Comparison of ENCODE assay signal across 10 cellular contexts in genomic region chr4:54101190-54102041, GRCh38. TPM values are rescaled to one million over a fixed set of nuclear protein-coding genes. Genes with fewer than 3 reads are reported as not detected.
DNase-seq lines count a peak whose midpoint lies in the region; ATAC-seq and TF ChIP-seq lines count a peak whose summit lies in the region.
"Had no signal": no experiment of that assay in that cellular context is flagged by ENCODE, and none has a peak within 500 bp of the region (broad histone marks: within the 10 kb centered on the region; RNA-seq: fewer than 3 reads in every experiment).

No MANE protein-coding gene starts in this region.

- no peaks in the 10 kb centered on the region for H3K9me2 ChIP-seq in hepatocyte (replicated peaks; ENCODE audit: insufficient read depth)

- H3K9me3 ChIP-seq in hepatocyte (ENCODE audit: low read depth) (no peaks in the 10 kb centered on the region), right atrium auricular region (no peaks in the 10 kb centered on the region)

- DNase-seq in activated T-cell treated with anti-CD3 and anti-CD28 coated beads, Interleukin-2, amount 50 U/mL, for 4 hours = no peak
- no peak for DNase-seq in activated T-cell treated with anti-CD3 and anti-CD28 coated beads, Interleukin-2, amount 50 U/mL, for 1 hour
- no peak for DNase-seq in activated CD4-positive, alpha-beta memory T cell treated with anti-CD3 and anti-CD28 coated beads for 36 hours
- DNase-seq in hepatocyte (ENCODE audit: low spot score) (no peak), iPS-NIHi7 (ENCODE audit: extremely low spot score) (no peak), right atrium auricular region (ENCODE audit: low spot score) (no peak)
- DNase-seq: activated CD4-positive, alpha-beta T cell treated with anti-CD3 and anti-CD28 coated beads for 48 hours; NCI-H82 had no signal

- no peak overlapping the region for H3K4me3 ChIP-seq in hepatocyte
- H3K4me3 ChIP-seq in right atrium auricular region = peak overlapping the region in 1 of 2 donors; percentile 46

- H3K79me2 ChIP-seq in hepatocyte = no peaks in the 10 kb centered on the region

- H3K27ac ChIP-seq in hepatocyte (no peak overlapping the region), right atrium auricular region (no peak overlapping the region)

- H3K36me3 Mint-ChIP-seq in activated T-cell treated with anti-CD3 and anti-CD28 coated beads, Interleukin-2, amount 50 U/mL, for 4 hours (ENCODE audit: insufficient read depth) = no peaks in the 10 kb centered on the region
- no peaks in the 10 kb centered on the region for H3K36me3 Mint-ChIP-seq in activated CD4-positive, alpha-beta memory T cell treated with anti-CD3 and anti-CD28 coated beads for 36 hours
- no peaks in the 10 kb centered on the region for H3K36me3 Mint-ChIP-seq in stimulated activated memory B cell treated with anti-CD40 and anti-IgM and Interleukin-4, amounts not matched to agents 10 μg/mL and 1 μg/mL and 100 μg/mL, for 72 hours

- TF ChIP-seq CTCF in hepatocyte (IDR thresholded peaks at IDR 0.05; ENCODE audit: poor library complexity) (no peak), right atrium auricular region (IDR thresholded peaks at IDR 0.05) (no peak)

- H3K4me3 Mint-ChIP-seq in activated T-cell treated with anti-CD3 and anti-CD28 coated beads, Interleukin-2, amount 50 U/mL, for 4 hours = peak overlapping the region; percentile 34
- H3K4me3 Mint-ChIP-seq in activated CD4-positive, alpha-beta memory T cell treated with anti-CD3 and anti-CD28 coated beads for 36 hours = peak overlapping the region; percentile 52
- peak overlapping the region; percentile 43 for H3K4me3 Mint-ChIP-seq in stimulated activated memory B cell treated with anti-CD40 and anti-IgM and Interleukin-4, amounts not matched to agents 10 μg/mL and 1 μg/mL and 100 μg/mL, for 72 hours

- H3K4me1 ChIP-seq in hepatocyte (ENCODE audit: insufficient read depth) = peaks cover 18% of the 10 kb centered on the region
- peaks cover 0 to 37% of the 10 kb centered on the region in 2 donors for H3K4me1 ChIP-seq in right atrium auricular region

- H3K27me3 Mint-ChIP-seq in activated T-cell treated with anti-CD3 and anti-CD28 coated beads, Interleukin-2, amount 50 U/mL, for 4 hours (ENCODE audit: low read depth) = peaks cover 85% of the 10 kb centered on the region
- H3K27me3 Mint-ChIP-seq in activated CD4-positive, alpha-beta memory T cell treated with anti-CD3 and anti-CD28 coated beads for 36 hours = peaks cover 78% of the 10 kb centered on the region
- peaks cover 96% of the 10 kb centered on the region for H3K27me3 Mint-ChIP-seq in stimulated activated memory B cell treated with anti-CD40 and anti-IgM and Interleukin-4, amounts not matched to agents 10 μg/mL and 1 μg/mL and 100 μg/mL, for 72 hours

- POLR2A ChIA-PET in activated CD4-positive, alpha-beta memory T cell treated with anti-CD3 and anti-CD28 coated beads for 36 hours (lab: Charles Lee) = no interaction called here

- no peak for ATAC-seq in activated T-cell treated with anti-CD3 and anti-CD28 coated beads, Interleukin-2, amount 50 U/mL, for 4 hours
- no peak for ATAC-seq in stimulated activated memory B cell treated with anti-CD40 and anti-IgM and Interleukin-4, amounts not matched to agents 10 μg/mL and 1 μg/mL and 100 μg/mL, for 72 hours
- no peak for ATAC-seq in HG02973 (IDR thresholded peaks at IDR 0.05; ENCODE audit: unreplicated experiment)

- CTCF ChIA-PET in activated CD4-positive, alpha-beta memory T cell treated with anti-CD3 and anti-CD28 coated beads for 36 hours (lab: Charles Lee) = no interaction called here

- 3% methylated on average over 50 of the region's 50 CpGs for WGBS in hepatocyte (ENCODE audit: low lambda C conversion rate, missing lambda C conversion rate)

- H3K4me1 Mint-ChIP-seq in activated T-cell treated with anti-CD3 and anti-CD28 coated beads, Interleukin-2, amount 50 U/mL, for 4 hours (ENCODE audit: low read depth) = peaks cover 36% of the 10 kb centered on the region
- H3K4me1 Mint-ChIP-seq in activated CD4-positive, alpha-beta memory T cell treated with anti-CD3 and anti-CD28 coated beads for 36 hours (ENCODE audit: low read depth) = peaks cover 39% of the 10 kb centered on the region
- H3K4me1 Mint-ChIP-seq in stimulated activated memory B cell treated with anti-CD40 and anti-IgM and Interleukin-4, amounts not matched to agents 10 μg/mL and 1 μg/mL and 100 μg/mL, for 72 hours = peaks cover 54% of the 10 kb centered on the region

- no peaks in the 10 kb centered on the region for H4K20me1 ChIP-seq in hepatocyte (ENCODE audit: insufficient read depth, poor library complexity, severe bottlenecking)

- peak overlapping the region; percentile 24 for H2AFZ ChIP-seq in hepatocyte

- no peak overlapping the region for H3K27ac Mint-ChIP-seq in activated CD4-positive, alpha-beta memory T cell treated with anti-CD3 and anti-CD28 coated beads for 36 hours
- no peak overlapping the region for H3K27ac Mint-ChIP-seq in stimulated activated memory B cell treated with anti-CD40 and anti-IgM and Interleukin-4, amounts not matched to agents 10 μg/mL and 1 μg/mL and 100 μg/mL, for 72 hours

- H3K9me3 Mint-ChIP-seq in activated T-cell treated with anti-CD3 and anti-CD28 coated beads, Interleukin-2, amount 50 U/mL, for 4 hours = no peaks in the 10 kb centered on the region
- no peaks in the 10 kb centered on the region for H3K9me3 Mint-ChIP-seq in activated CD4-positive, alpha-beta memory T cell treated with anti-CD3 and anti-CD28 coated beads for 36 hours
- H3K9me3 Mint-ChIP-seq in stimulated activated memory B cell treated with anti-CD40 and anti-IgM and Interleukin-4, amounts not matched to agents 10 μg/mL and 1 μg/mL and 100 μg/mL, for 72 hours = no peaks in the 10 kb centered on the region

- no peaks in the 10 kb centered on the region for H3K36me3 ChIP-seq in hepatocyte (replicated peaks; ENCODE audit: insufficient read depth, low read depth)
- no peaks in the 10 kb centered on the region for H3K36me3 ChIP-seq in right atrium auricular region

- intact Hi-C loops in activated CD4-positive, alpha-beta memory T cell treated with anti-CD3 and anti-CD28 coated beads for 36 hours (cut with micrococcal nuclease) = loop anchor here (2.0 to 5.0 kb wide), 2 partner anchors 131 to 194 kb away; no protein-coding TSS in a partner anchor

- H3K4me2 ChIP-seq in hepatocyte = peak overlapping the region; percentile 89

- H3K27me3 ChIP-seq in hepatocyte (peaks cover 99% of the 10 kb centered on the region), right atrium auricular region (peaks cover 12 to 27% of the 10 kb centered on the region in 2 donors)

RNA-seq across cellular contexts. Expression of gene GSX2, which starts 1.5 kb away (rescaled TPM):
- not detected for total RNA-seq in activated T-cell treated with anti-CD3 and anti-CD28 coated beads, Interleukin-2, amount 50 U/mL, for 4 hours
- not detected for total RNA-seq in activated CD4-positive, alpha-beta memory T cell treated with anti-CD3 and anti-CD28 coated beads for 36 hours
- not detected in 2 replicates for total RNA-seq in hepatocyte
- not detected in 2 replicates for polyA plus RNA-seq in hepatocyte
- not detected for total RNA-seq in right atrium auricular region

RNA-seq across cellular contexts. Expression of gene CHIC2, which starts 37.0 kb away (rescaled TPM):
- total RNA-seq in activated T-cell treated with anti-CD3 and anti-CD28 coated beads, Interleukin-2, amount 50 U/mL, for 4 hours = 10 to 100 TPM; 25.6 to 28.8 (median 27.7) TPM
- 10 to 100 TPM; 11.2 to 11.8 TPM for total RNA-seq in activated CD4-positive, alpha-beta memory T cell treated with anti-CD3 and anti-CD28 coated beads for 36 hours
- total RNA-seq in hepatocyte (69.6 and 70.0 TPM in 2 replicates), right atrium auricular region (10 to 100 TPM; 10.6 to 18.7 TPM)
- 51.3 and 61.8 TPM in 2 replicates for polyA plus RNA-seq in hepatocyte
